Comparison of ENCODE assay signal across 27 cellular contexts in the genomic region with DNA sequence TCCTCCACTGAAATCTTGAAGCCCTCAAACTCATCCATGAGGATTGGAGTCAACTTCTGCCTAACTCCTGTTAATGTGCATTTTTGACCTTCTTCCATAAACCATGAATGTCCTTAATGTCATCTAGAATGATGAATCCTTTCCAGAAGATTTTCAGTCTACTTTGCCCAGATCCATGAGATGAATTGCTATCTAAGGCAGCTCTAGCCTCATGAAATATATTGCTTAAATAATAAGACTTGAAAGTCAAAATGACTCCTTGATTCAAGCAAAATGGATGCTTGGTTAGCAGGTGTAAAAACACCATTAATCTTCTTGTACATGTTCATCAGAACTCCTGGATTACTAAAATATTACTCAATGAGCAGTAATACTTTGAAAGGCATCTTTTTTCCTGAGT.
"Had no signal": no experiment of that assay in that cellular context is flagged by ENCODE, and none has a peak within 500 bp of the region (broad histone marks: within the 10 kb centered on the region; RNA-seq: fewer than 3 reads in every experiment).

No MANE protein-coding gene starts in this region.

- FAIRE-seq: endometrium, frontal cortex, kidney had no signal

- DNase-seq: colonic mucosa; cortex of kidney; effector CD8-positive, alpha-beta T cell; effector memory CD8-positive, alpha-beta T cell; endodermal cell; erythroblast; esophagus squamous epithelium; foreskin keratinocyte; heart left ventricle; hypothalamus; immature natural killer cell; islet precursor cell; kidney; kidney glomerular epithelial cell; left colon; left ventricle myocardium superior; lower lobe of right lung; mesenchymal stem cell; mucosa of descending colon; naive B cell had no signal

- H3K27me3 ChIP-seq: colonic mucosa, esophagus squamous epithelium, foreskin keratinocyte, gastroesophageal sphincter, heart left ventricle, hepatocyte had no signal

- H3K27ac ChIP-seq: colonic mucosa, epithelial cell of prostate, esophagus squamous epithelium, foreskin keratinocyte, gastroesophageal sphincter, heart left ventricle, hepatocyte, lower lobe of right lung had no signal

- H3K4me3 ChIP-seq: colonic mucosa, esophagus squamous epithelium, gastroesophageal sphincter, heart left ventricle, hepatocyte, lower lobe of right lung, mucosa of descending colon had no signal

- H3K36me3 ChIP-seq: colonic mucosa, esophagus squamous epithelium, gastroesophageal sphincter, heart left ventricle, lower lobe of right lung had no signal

- H3K4me1 ChIP-seq: colonic mucosa, esophagus squamous epithelium, foreskin keratinocyte, gastroesophageal sphincter, heart left ventricle, lower lobe of right lung had no signal

- H3K79me2 ChIP-seq: hepatocyte had no signal

- H2AFZ ChIP-seq: hepatocyte had no signal

- H3K4me2 ChIP-seq: hepatocyte had no signal

- ATAC-seq: effector memory CD8-positive, alpha-beta T cell; esophagus mucosa; foreskin keratinocyte; gastroesophageal sphincter; heart left ventricle; left colon; left lobe of liver; left ventricle myocardium superior; lower lobe of right lung; mucosa of descending colon had no signal

- H3K9me3 ChIP-seq: colonic mucosa, esophagus squamous epithelium, gastroesophageal sphincter, heart left ventricle, lower lobe of right lung, mucosa of descending colon had no signal
